In the genomic region with DNA sequence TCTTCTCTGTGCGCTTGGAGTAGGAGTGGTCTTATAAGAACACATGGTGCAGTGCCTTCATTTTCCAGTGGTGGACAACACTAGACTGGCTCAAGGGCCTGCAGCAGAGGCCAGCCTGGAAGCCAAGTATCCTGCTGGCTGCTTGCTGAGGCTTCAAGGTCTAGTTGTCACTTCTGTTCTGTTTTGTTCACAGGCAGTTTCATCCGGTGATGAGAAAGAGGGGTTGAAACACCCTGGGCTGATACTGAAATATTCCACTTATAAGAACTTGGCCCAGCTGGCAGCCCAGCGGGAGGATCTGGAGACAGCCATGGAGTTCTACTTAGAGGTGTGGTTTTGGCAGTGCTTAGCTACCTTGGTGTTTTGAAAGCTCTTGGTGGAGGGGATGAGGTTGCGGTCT, we compare ENCODE assay signal across 26 cellular contexts. TPM values are rescaled to one million over a fixed set of nuclear protein-coding genes. Genes with fewer than 3 reads are reported as not detected.
DNase-seq lines count a peak whose midpoint lies in the region; ATAC-seq and TF ChIP-seq lines count a peak whose summit lies in the region.
"Had no signal": no experiment of that assay in that cellular context is flagged by ENCODE, and none has a peak within 500 bp of the region (broad histone marks: within the 10 kb centered on the region; RNA-seq: fewer than 3 reads in every experiment).

No MANE protein-coding gene starts in this region.

- no peak overlapping the region for H3K4me3 Mint-ChIP-seq in CD8-positive, alpha-beta T cell
- H3K4me3 Mint-ChIP-seq in naive thymus-derived CD8-positive, alpha-beta T cell: peak overlapping the region in 3 of 10 donors; percentile 34 to 49 (median 44)

- H3K27ac Mint-ChIP-seq in CD8-positive, alpha-beta T cell: peak overlapping the region; percentile 38
- H3K27ac Mint-ChIP-seq in naive thymus-derived CD8-positive, alpha-beta T cell: peak overlapping the region; percentile 51 to 96 (median 92)

- POLR2A ChIA-PET in CD8-positive, alpha-beta T cell (lab: Charles Lee): interaction anchor here (6.2 kb wide), 1 partner anchor 31 kb away, joined by 44 read pairs; the partner anchor contains the start of gene CABIN1
- POLR2A ChIA-PET in HEK293T (lab: Yijun Ruan, JAX): no interaction called here
- POLR2A ChIA-PET in naive thymus-derived CD8-positive, alpha-beta T cell (lab: Charles Lee): interaction anchor here (0.5 to 1.2 kb wide), 2 partner anchors 17 to 30 kb away, joined by 4 to 6 read pairs; partner anchors contain the start of gene CABIN1

- CTCF ChIA-PET in CD8-positive, alpha-beta T cell (lab: Charles Lee): interaction anchor here (1.2 kb wide), 1 partner anchor 149 kb away, joined by 3 read pairs; no protein-coding TSS in a partner anchor
- CTCF ChIA-PET in HEK293T (lab: Yijun Ruan, JAX): no interaction called here

- peaks cover 57% of the 10 kb centered on the region for H3K4me1 Mint-ChIP-seq in CD8-positive, alpha-beta T cell (ENCODE audit: low read depth)
- H3K4me1 Mint-ChIP-seq in naive thymus-derived CD8-positive, alpha-beta T cell: peaks cover 42 to 67% (median 54%) of the 10 kb centered on the region in 4 donors

- peaks cover 13% of the 10 kb centered on the region for H3K36me3 ChIP-seq in CD8-positive, alpha-beta T cell (ENCODE audit: insufficient read depth, low read length)
- H3K36me3 ChIP-seq in WERI-Rb-1: peaks cover 80% of the 10 kb centered on the region

- DNase-seq in CD8-positive, alpha-beta T cell: peak in 1 of 7 experiments; percentile 43
- DNase-seq in HEK293T (ENCODE audit: extremely low spot score) (peak; percentile 3), cerebellar cortex (ENCODE audit: low spot score) (peak; percentile 34), WERI-Rb-1 (no peak), NCI-H526 treated with DMSO at 0.1 percent for 48 hours (lab: John Stamatoyannopoulos, UW) (no peak), cerebellar nuclear complex (lab: John Stamatoyannopoulos, UW) (no peak), NCI-H1105 treated with DMSO at 0.1 percent for 48 hours (lab: John Stamatoyannopoulos, UW) (no peak)
- DNase-seq in naive thymus-derived CD8-positive, alpha-beta T cell: no peak
- DNase-seq: AML-193; Caco-2; CD4-positive, alpha-beta memory T cell; DMS 273 treated with DMSO at 0.1 percent for 48 hours; DMS79; EL; GF-D8; NCI-H1048; NCI-H1417 treated with DMSO at 0.1 percent for 48 hours; NCI-H1694 treated with DMSO at 0.1 percent for 48 hours; NCI-H2081; NCI-H226; NCI-H510A treated with DMSO at 0.1 percent for 48 hours; NCI-H774; SK-N-SH had no signal

- H3K9me3 Mint-ChIP-seq in CD8-positive, alpha-beta T cell: no peaks in the 10 kb centered on the region
- H3K9me3 Mint-ChIP-seq in naive thymus-derived CD8-positive, alpha-beta T cell: no peaks in the 10 kb centered on the region
- H3K9me3 Mint-ChIP-seq: CD4-positive, alpha-beta memory T cell had no signal

- no peaks in the 10 kb centered on the region for H3K27me3 ChIP-seq in CD8-positive, alpha-beta T cell (ENCODE audit: insufficient read depth, low read length)
- no peaks in the 10 kb centered on the region for H3K27me3 ChIP-seq in WERI-Rb-1 (ENCODE audit: insufficient read depth, low read depth, severe bottlenecking)
- H3K27me3 ChIP-seq: BLaER1 treated with 17β-estradiol and CSF1 and Interleukin-3, amounts not matched to agents 10 nM and 100 nM had no signal

- intact Hi-C loops in CD8-positive, alpha-beta T cell (cut with DNase I, micrococcal nuclease): no loop called here

- no peak for TF ChIP-seq CTCF in CD8-positive, alpha-beta T cell (IDR thresholded peaks at IDR 0.05)
- TF ChIP-seq CTCF in WERI-Rb-1 (IDR thresholded peaks at IDR 0.05; ENCODE audit: low read depth, low read length): no peak

- no peak overlapping the region for H3K4me3 ChIP-seq in CD8-positive, alpha-beta T cell (ENCODE audit: low read depth, low read length)
- no peak overlapping the region for H3K4me3 ChIP-seq in WERI-Rb-1 (ENCODE audit: low read depth, low read length)
- H3K4me3 ChIP-seq: A549; BLaER1 treated with 17β-estradiol and CSF1 and Interleukin-3, amounts not matched to agents 10 nM and 100 nM had no signal

- peaks cover 50% of the 10 kb centered on the region for H3K4me1 ChIP-seq in CD8-positive, alpha-beta T cell (ENCODE audit: insufficient read depth, low read length)

- no peak for ATAC-seq in CD8-positive, alpha-beta T cell
- ATAC-seq in naive thymus-derived CD8-positive, alpha-beta T cell: no peak
- ATAC-seq: A549 had no signal

- no peaks in the 10 kb centered on the region for H3K27me3 Mint-ChIP-seq in CD8-positive, alpha-beta T cell (ENCODE audit: low read depth)
- H3K27me3 Mint-ChIP-seq in naive thymus-derived CD8-positive, alpha-beta T cell: no peaks in the 10 kb centered on the region
- H3K27me3 Mint-ChIP-seq: CD4-positive, alpha-beta memory T cell had no signal

- no peaks in the 10 kb centered on the region for H3K9me3 ChIP-seq in CD8-positive, alpha-beta T cell (ENCODE audit: low read length)
- H3K9me3 ChIP-seq in WERI-Rb-1 (ENCODE audit: severe bottlenecking): no peaks in the 10 kb centered on the region
- H3K9me3 ChIP-seq: A549; BLaER1 treated with 17β-estradiol and CSF1 and Interleukin-3, amounts not matched to agents 10 nM and 100 nM; Caco-2; SK-N-SH had no signal

- H3K27ac ChIP-seq in CD8-positive, alpha-beta T cell (ENCODE audit: low read depth, low read length): no peak overlapping the region
- no peak overlapping the region for H3K27ac ChIP-seq in WERI-Rb-1
- H3K27ac ChIP-seq: A549; BLaER1 treated with 17β-estradiol and CSF1 and Interleukin-3, amounts not matched to agents 10 nM and 100 nM; HL-60 had no signal

- H3K36me3 Mint-ChIP-seq in CD8-positive, alpha-beta T cell: peaks cover 83% of the 10 kb centered on the region
- peaks cover 2 to 67% (median 40%) of the 10 kb centered on the region in 3 donors for H3K36me3 Mint-ChIP-seq in naive thymus-derived CD8-positive, alpha-beta T cell

TF ChIP-seq in HEK293T, 16 proteins besides CTCF, POLR2A, EP300 and RAD21:
- TF ChIP-seq, protein P1, sequence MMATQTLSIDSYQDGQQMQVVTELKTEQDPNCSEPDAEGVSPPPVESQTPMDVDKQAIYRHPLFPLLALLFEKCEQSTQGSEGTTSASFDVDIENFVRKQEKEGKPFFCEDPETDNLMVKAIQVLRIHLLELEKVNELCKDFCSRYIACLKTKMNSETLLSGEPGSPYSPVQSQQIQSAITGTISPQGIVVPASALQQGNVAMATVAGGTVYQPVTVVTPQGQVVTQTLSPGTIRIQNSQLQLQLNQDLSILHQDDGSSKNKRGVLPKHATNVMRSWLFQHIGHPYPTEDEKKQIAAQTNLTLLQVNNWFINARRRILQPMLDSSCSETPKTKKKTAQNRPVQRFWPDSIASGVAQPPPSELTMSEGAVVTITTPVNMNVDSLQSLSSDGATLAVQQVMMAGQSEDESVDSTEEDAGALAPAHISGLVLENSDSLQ (IDR thresholded peaks at IDR 0.05): no peak
- TF ChIP-seq FOXK2 (IDR thresholded peaks at IDR 0.05) (no peak), LEF1 (IDR thresholded peaks at IDR 0.05; ENCODE audit: borderline replicate concordance) (no peak), ARNT (IDR thresholded peaks at IDR 0.05) (no peak), ELF4 (IDR thresholded peaks at IDR 0.05) (no peak), NFRKB (IDR thresholded peaks at IDR 0.05) (no peak), CTBP1 (IDR thresholded peaks at IDR 0.05; ENCODE audit: borderline replicate concordance) (no peak), L3MBTL2 (conservative IDR thresholded peaks at IDR 0.05) (no peak), FOXM1 (IDR thresholded peaks at IDR 0.05; ENCODE audit: borderline replicate concordance) (no peak), FOXA1 (IDR thresholded peaks at IDR 0.05) (no peak), BHLHE40 (IDR thresholded peaks at IDR 0.05; ENCODE audit: borderline replicate concordance) (no peak), ZNF384 (IDR thresholded peaks at IDR 0.05) (no peak), TARDBP (IDR thresholded peaks at IDR 0.05) (no peak)

RNA-seq across cellular contexts. Expression of gene CABIN1, which starts 29.8 kb away (rescaled TPM):
- 100 to 1,000 TPM; 104 to 118 TPM for total RNA-seq in CD8-positive, alpha-beta T cell
- 100 to 1,000 TPM; 162 to 164 TPM for total RNA-seq in naive thymus-derived CD8-positive, alpha-beta T cell
- 10 to 100 TPM in 2 of 3 donors, 1 to 10 TPM in 1; 7.1 to 19.1 (median 12.5) TPM for polyA plus RNA-seq in naive thymus-derived CD8-positive, alpha-beta T cell

RNA-seq across cellular contexts. Expression of gene GSTT4, which starts 35.7 kb away (rescaled TPM):
- not detected for total RNA-seq in CD8-positive, alpha-beta T cell
- total RNA-seq in naive thymus-derived CD8-positive, alpha-beta T cell: not detected
- polyA plus RNA-seq in naive thymus-derived CD8-positive, alpha-beta T cell: not detected
- total RNA-seq: CD4-positive, alpha-beta memory T cell had no signal
- polyA plus RNA-seq: A549; CD4-positive, alpha-beta memory T cell; SK-N-SH had no signal

Comparison
In these comparisons a context has a peak if more than half of its experiments do, and no peak if none do; other contexts are left out.
1. DNase-seq: peak in HEK293T (single experiment) and cerebellar cortex (single experiment); none in naive thymus-derived CD8-positive, alpha-beta T cell (0 of 10), WERI-Rb-1 (single experiment), NCI-H526 treated with DMSO at 0.1 percent for 48 hours (single experiment), cerebellar nuclear complex (0 of 2) and NCI-H1105 treated with DMSO at 0.1 percent for 48 hours (single experiment).